ENCODE assay signal across 19 cellular contexts in the genomic region with DNA sequence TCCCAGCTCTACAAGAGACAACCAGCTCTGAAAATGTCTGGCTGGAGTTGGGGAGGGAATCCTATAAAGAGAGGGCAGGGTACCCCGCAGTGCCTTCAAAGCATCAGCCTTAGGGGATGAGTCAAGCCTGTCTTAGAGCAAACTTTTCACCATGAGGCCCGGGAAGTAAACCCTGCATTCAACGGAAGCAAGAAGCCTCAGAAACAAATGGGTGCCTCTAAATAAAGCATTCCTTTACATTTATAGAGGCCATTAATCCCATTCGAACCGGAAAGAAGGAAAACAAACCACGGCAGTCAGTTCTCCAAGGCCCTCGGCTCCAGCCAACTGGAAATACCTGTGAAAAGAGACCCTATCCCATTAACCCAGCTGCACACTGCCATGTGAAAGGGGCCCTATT. TPM values are rescaled to one million over a fixed set of nuclear protein-coding genes. Genes with fewer than 3 reads are reported as not detected.
DNase-seq lines count a peak whose midpoint lies in the region; ATAC-seq and TF ChIP-seq lines count a peak whose summit lies in the region.
"Had no signal": no experiment of that assay in that cellular context is flagged by ENCODE, and none has a peak within 500 bp of the region (broad histone marks: within the 10 kb centered on the region; RNA-seq: fewer than 3 reads in every experiment).

No MANE protein-coding gene starts in this region.

- ATAC-seq in heart right ventricle: no peak
- ATAC-seq: stimulated activated naive CD8-positive, alpha-beta T cell treated with anti-CD3 and anti-CD28 coated beads, Interleukin-15, Interleukin-2, amounts not matched to agents 100 U/mL and 50 U/mL, for 24 hours had no signal

- H3K4me1 Mint-ChIP-seq in MCF 10A (ENCODE audit: insufficient read depth, unreplicated experiment): peaks cover 46% of the 10 kb centered on the region

- intact Hi-C loops in left ventricle myocardium inferior (cut with micrococcal nuclease): no loop called here
- intact Hi-C loops in heart right ventricle (cut with DNase I): loop anchor here in 2 of 10 donors (5.0 to 10.0 kb wide), 2 partner anchors 40 to 48 kb away; no protein-coding TSS in a partner anchor
- intact Hi-C loops in MCF 10A (cut with micrococcal nuclease): no loop called here

- CTCF ChIA-PET in MCF 10A (lab: Yijun Ruan, JAX): interaction anchor here (0.6 to 1.3 kb wide), 4 partner anchors 47 to 122 kb away, joined by 3 to 4 read pairs (median 3); no protein-coding TSS in a partner anchor

- TF ChIP-seq CTCF in left ventricle myocardium inferior (IDR thresholded peaks at IDR 0.05; ENCODE audit: borderline replicate concordance): no peak
- no peak for TF ChIP-seq CTCF in heart right ventricle (IDR thresholded peaks at IDR 0.05)
- no peak for TF ChIP-seq CTCF in MCF 10A (IDR thresholded peaks at IDR 0.05; ENCODE audit: unreplicated experiment)

- H3K9me3 Mint-ChIP-seq in MCF 10A (ENCODE audit: unreplicated experiment): no peaks in the 10 kb centered on the region
- H3K9me3 Mint-ChIP-seq: T-helper 1 cell treated with Interleukin-12 subunit alpha and Interleukin-12 subunit beta and Interleukin-4 antibody, amounts not matched to agents 30 μg/mL and 1 μg/mL, for 36 hours had no signal

- DNase-seq in left ventricle myocardium inferior (no peak), heart right ventricle (no peak), caudate nucleus (lab: John Stamatoyannopoulos, UW) (no peak), T-helper 2 cell (no peak), midbrain (lab: John Stamatoyannopoulos, UW) (no peak), inferior parietal cortex (ENCODE audit: extremely low spot score) (no peak), MCF 10A (ENCODE audit: unreplicated experiment) (no peak)
- DNase-seq: activated CD4-positive, CD25-positive, alpha-beta regulatory T cell treated with anti-CD3 and anti-CD28 coated beads, Interleukin-2, amount 50 U/mL, for 72 hours; activated naive CD4-positive, alpha-beta T cell treated with Interleukin-2 at 50 U/mL for 16 hours; CD4-positive, CD25-positive, alpha-beta regulatory T cell; foreskin fibroblast; mammary epithelial cell; MM.1S; Peyer's patch; stimulated activated naive CD8-positive, alpha-beta T cell treated with anti-CD3 and anti-CD28 coated beads, Interleukin-15, Interleukin-2, amounts not matched to agents 100 U/mL and 50 U/mL, for 24 hours had no signal

- H3K4me1 ChIP-seq in left ventricle myocardium inferior (peaks cover 81% of the 10 kb centered on the region), heart right ventricle (peaks cover 38 to 73% (median 62%) of the 10 kb centered on the region in 9 donors), muscle layer of colon (ENCODE audit: insufficient read depth, low read length) (peaks cover 50% of the 10 kb centered on the region)

- 89 to 94% methylated on average over 7 of the region's 7 CpGs for WGBS in heart right ventricle, 2 donors

- H3K9ac ChIP-seq in muscle layer of colon (ENCODE audit: low read length): no peak overlapping the region

- H3K4me3 ChIP-seq in left ventricle myocardium inferior (no peak overlapping the region), heart right ventricle (no peak overlapping the region), muscle layer of colon (ENCODE audit: low read depth in 1 of 2, low read length in 2 of 2) (no peak overlapping the region)
- H3K4me3 ChIP-seq: Peyer's patch had no signal

- POLR2A ChIA-PET in MCF 10A (lab: Yijun Ruan, JAX): no interaction called here

- no peaks in the 10 kb centered on the region for H3K36me3 Mint-ChIP-seq in MCF 10A (ENCODE audit: insufficient read depth, unreplicated experiment)
- H3K36me3 Mint-ChIP-seq: CD4-positive, CD25-positive, alpha-beta regulatory T cell had no signal

- H3K27me3 ChIP-seq in left ventricle myocardium inferior (ENCODE audit: low read depth) (no peaks in the 10 kb centered on the region), heart right ventricle (peaks cover 0 to 21% (median 0%) of the 10 kb centered on the region in 7 donors), muscle layer of colon (ENCODE audit: control insufficient read depth in 1 of 2, insufficient read depth in 2 of 2, low read length in 2 of 2) (no peaks in the 10 kb centered on the region)
- H3K27me3 ChIP-seq: Peyer's patch had no signal

- no peaks in the 10 kb centered on the region for H3K27me3 Mint-ChIP-seq in MCF 10A (ENCODE audit: insufficient read depth, unreplicated experiment)

- BruUV-seq in MCF 10A (replicated peaks; lab: Mats Ljungman, UMichigan): no TSS peak

- H3K9me3 ChIP-seq in left ventricle myocardium inferior (replicated peaks) (no peaks in the 10 kb centered on the region), heart right ventricle (no peaks in the 10 kb centered on the region), muscle layer of colon (ENCODE audit: low read length) (no peaks in the 10 kb centered on the region)
- H3K9me3 ChIP-seq: Peyer's patch had no signal

- peak overlapping the region; percentile 24 for H3K27ac ChIP-seq in left ventricle myocardium inferior (replicated peaks)
- peak overlapping the region in 2 of 10 donors; percentile 61 to 64 for H3K27ac ChIP-seq in heart right ventricle
- peak overlapping the region; percentile 67 for H3K27ac ChIP-seq in caudate nucleus (ENCODE audit: low read depth, low read length)
- H3K27ac ChIP-seq in muscle layer of colon (ENCODE audit: low read depth, low read length): peak overlapping the region; percentile 25
- H3K27ac ChIP-seq: Peyer's patch had no signal

- H3K36me3 ChIP-seq in left ventricle myocardium inferior (no peaks in the 10 kb centered on the region), heart right ventricle (peaks cover 0 to 14% (median 0%) of the 10 kb centered on the region in 9 donors), muscle layer of colon (ENCODE audit: insufficient read depth, low read length) (no peaks in the 10 kb centered on the region)
- H3K36me3 ChIP-seq: Peyer's patch had no signal

- no peak overlapping the region for H3K4me3 Mint-ChIP-seq in MCF 10A (ENCODE audit: unreplicated experiment)
- H3K4me3 Mint-ChIP-seq: T-helper 1 cell treated with Interleukin-12 subunit alpha and Interleukin-12 subunit beta and Interleukin-4 antibody, amounts not matched to agents 30 μg/mL and 1 μg/mL, for 36 hours had no signal

- no peak overlapping the region for H3K27ac Mint-ChIP-seq in MCF 10A (ENCODE audit: low read depth, unreplicated experiment)
- H3K27ac Mint-ChIP-seq: T-helper 1 cell treated with Interleukin-12 subunit alpha and Interleukin-12 subunit beta and Interleukin-4 antibody, amounts not matched to agents 30 μg/mL and 1 μg/mL, for 36 hours had no signal

RNA-seq across cellular contexts. Expression of a gene that starts 4.4 kb away (rescaled TPM):
- total RNA-seq in left ventricle myocardium inferior (122 TPM), heart right ventricle (100 to 1,000 TPM in 6 of 10 donors, 10 to 100 TPM in 4; 72.2 to 154 (median 108) TPM), MCF 10A (2022) (100 and 101 TPM in 2 replicates)
- 100 to 1,000 TPM in 1 of 2 donors, 10 to 100 TPM in 1; 18.5 to 145 TPM for polyA plus RNA-seq in heart right ventricle

RNA-seq across cellular contexts. Expression of a gene that starts 51.8 kb away (rescaled TPM):
- total RNA-seq in left ventricle myocardium inferior: 0.08 TPM
- total RNA-seq in heart right ventricle: under 1 TPM in 2 of 10 donors, not detected in 8; 0.37 to 0.41 TPM
- under 1 TPM in 1 of 2 donors, not detected in 1; 0.03 TPM for polyA plus RNA-seq in heart right ventricle
- not detected in 2 replicates for total RNA-seq in MCF 10A (2022)
- total RNA-seq: bronchial epithelial cell, G401, mammary epithelial cell had no signal
- polyA plus RNA-seq: CD4-positive, CD25-positive, alpha-beta regulatory T cell; mammary epithelial cell had no signal
